Comparison of ENCODE assay signal across 15 cellular contexts in the genomic region with DNA sequence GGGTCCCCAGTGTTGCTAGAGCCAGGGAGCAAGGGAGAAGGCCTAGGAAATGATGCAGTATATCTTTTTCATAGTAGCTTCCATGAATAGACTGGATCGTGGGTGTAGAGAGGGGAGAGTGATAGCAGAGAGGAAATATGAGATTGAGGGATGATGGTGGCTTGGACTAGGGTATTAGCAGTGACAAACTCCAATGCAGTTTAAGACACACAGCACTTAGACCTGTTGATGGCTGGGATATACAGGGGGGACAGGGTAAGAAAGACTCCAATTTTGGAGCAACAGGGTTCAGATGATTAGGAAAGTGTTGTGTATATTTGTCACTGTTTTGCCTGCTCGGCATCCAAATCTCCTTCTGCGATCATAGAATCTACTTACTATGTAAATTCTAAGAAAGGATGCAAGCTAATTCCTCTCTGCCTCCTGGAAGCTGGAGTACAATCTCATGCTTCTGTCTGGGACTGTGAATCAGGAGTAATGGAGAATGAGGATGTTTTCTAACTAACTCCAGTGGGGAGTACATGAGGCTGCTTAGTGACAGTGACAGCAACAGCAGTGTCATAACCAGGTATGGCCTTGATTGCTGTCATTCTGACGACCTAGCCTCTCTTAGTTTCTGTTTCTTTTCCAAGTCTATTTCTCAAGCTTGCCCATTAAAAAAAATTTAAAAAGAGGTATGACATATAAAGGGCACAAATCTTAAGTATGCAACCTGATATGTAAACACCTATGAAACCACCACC. TPM values are rescaled to one million over a fixed set of nuclear protein-coding genes. Genes with fewer than 3 reads are reported as not detected.
DNase-seq lines count a peak whose midpoint lies in the region; ATAC-seq and TF ChIP-seq lines count a peak whose summit lies in the region.
"Had no signal": no experiment of that assay in that cellular context is flagged by ENCODE, and none has a peak within 500 bp of the region (broad histone marks: within the 10 kb centered on the region; RNA-seq: fewer than 3 reads in every experiment).

No MANE protein-coding gene starts in this region.

- intact Hi-C loops in PC-3 (cut with micrococcal nuclease): no loop called here

- no peaks in the 10 kb centered on the region for H3K27me3 ChIP-seq in PC-3 (ENCODE audit: low read length)

- no peaks in the 10 kb centered on the region for H3K4me1 ChIP-seq in PC-3 (ENCODE audit: insufficient read depth, low read length)

- no peaks in the 10 kb centered on the region for H3K9me3 Mint-ChIP-seq in T-helper 2 cell treated with Interferon-gamma antibody and Interleukin-4, amounts not matched to agents 5 μg/mL and 100 μg/mL, for 36 hours

- no peak overlapping the region for H3K27ac ChIP-seq in PC-3 (ENCODE audit: low read length)

- no peaks in the 10 kb centered on the region for H3K27me3 Mint-ChIP-seq in T-helper 2 cell treated with Interferon-gamma antibody and Interleukin-4, amounts not matched to agents 5 μg/mL and 100 μg/mL, for 36 hours (ENCODE audit: low read depth)

- peaks cover 26% of the 10 kb centered on the region for H3K4me1 Mint-ChIP-seq in T-helper 2 cell treated with Interferon-gamma antibody and Interleukin-4, amounts not matched to agents 5 μg/mL and 100 μg/mL, for 36 hours (ENCODE audit: low read depth)

- DNase-seq in T-helper 2 cell treated with Interferon-gamma antibody and Interleukin-4, amounts not matched to agents 5 μg/mL and 100 μg/mL, for 36 hours (ENCODE audit: low spot score): no peak
- DNase-seq in midbrain (lab: John Stamatoyannopoulos, UW) (no peak), NCI-H146 treated with DMSO at 0.1 percent for 48 hours (lab: John Stamatoyannopoulos, UW; ENCODE audit: unreplicated experiment) (no peak), OCI-M1 (lab: John Stamatoyannopoulos, UW) (no peak), PC-3 (no peak)
- DNase-seq: activated CD4-positive, alpha-beta T cell treated with anti-CD3 and anti-CD28 coated beads for 48 hours; activated naive CD4-positive, alpha-beta T cell treated with anti-CD3 and anti-CD28 coated beads, Interleukin-2, amount 50 U/mL, for 16 hours; COR-L47; NCI-H1417 treated with DMSO at 0.1 percent for 48 hours; NCI-H774; retina had no signal

- TF ChIP-seq CTCF in PC-3 (conservative IDR thresholded peaks at IDR 0.05; ENCODE audit: low read depth, low read length): no peak

- POLR2A ChIA-PET in PC-3 (lab: Charles Lee; ENCODE audit: unreplicated experiment): interaction anchor here (0.5 kb wide), 1 partner anchor 789 kb away, joined by 5 read pairs; no protein-coding TSS in a partner anchor

- H3K4me3 ChIP-seq in PC-3 (ENCODE audit: low read length): no peak overlapping the region

- H3K4me3 Mint-ChIP-seq in T-helper 2 cell treated with Interferon-gamma antibody and Interleukin-4, amounts not matched to agents 5 μg/mL and 100 μg/mL, for 36 hours: no peak overlapping the region

- H3F3A ChIP-seq in PC-3 (ENCODE audit: low read length, unreplicated experiment): no peaks in the 10 kb centered on the region

- no peaks in the 10 kb centered on the region for H3K79me2 ChIP-seq in PC-3 (ENCODE audit: low read length)

- CTCF ChIA-PET in PC-3 (lab: Charles Lee): no interaction called here

- H3K36me3 ChIP-seq in PC-3 (ENCODE audit: low read depth, low read length): no peaks in the 10 kb centered on the region

- no peaks in the 10 kb centered on the region for H4K20me1 ChIP-seq in PC-3 (ENCODE audit: low read length)

- H3K9ac ChIP-seq in PC-3 (ENCODE audit: low read length): no peak overlapping the region

- no peak overlapping the region for H3K4me2 ChIP-seq in PC-3 (ENCODE audit: low read length)

- no peak overlapping the region for H2AFZ ChIP-seq in PC-3 (ENCODE audit: low read length)

- no TSS peak for BruUV-seq in PC-3 (replicated peaks; lab: Mats Ljungman, UMichigan)

- no peaks in the 10 kb centered on the region for H3K9me2 ChIP-seq in PC-3 (replicated peaks; ENCODE audit: low read length)

- peaks cover 1% of the 10 kb centered on the region for H3K36me3 Mint-ChIP-seq in T-helper 2 cell treated with Interferon-gamma antibody and Interleukin-4, amounts not matched to agents 5 μg/mL and 100 μg/mL, for 36 hours (ENCODE audit: low read depth)

- peak overlapping the region; percentile 55 for H3K27ac Mint-ChIP-seq in T-helper 2 cell treated with Interferon-gamma antibody and Interleukin-4, amounts not matched to agents 5 μg/mL and 100 μg/mL, for 36 hours

- peak; percentile 52 for ATAC-seq in GM18519 (IDR thresholded peaks at IDR 0.05; ENCODE audit: low FRiP score, unreplicated experiment)
- peak; percentile 70 for ATAC-seq in GM19455 (IDR thresholded peaks at IDR 0.05; ENCODE audit: unreplicated experiment)
- ATAC-seq in HG02970 (IDR thresholded peaks at IDR 0.05; ENCODE audit: low FRiP score, unreplicated experiment): peak; percentile 61
- no peak for ATAC-seq in PC-3
- ATAC-seq: HCT116 had no signal

- H3K9me3 ChIP-seq in PC-3 (ENCODE audit: low read length): no peaks in the 10 kb centered on the region

RNA-seq across cellular contexts. Expression of a gene that starts 47.5 kb away (rescaled TPM):
- 4.4 and 6.8 TPM in 2 replicates for total RNA-seq in PC-3 (2014; rRNA removed)
